15 cellular contexts compared by ENCODE assay signal in the genomic region with DNA sequence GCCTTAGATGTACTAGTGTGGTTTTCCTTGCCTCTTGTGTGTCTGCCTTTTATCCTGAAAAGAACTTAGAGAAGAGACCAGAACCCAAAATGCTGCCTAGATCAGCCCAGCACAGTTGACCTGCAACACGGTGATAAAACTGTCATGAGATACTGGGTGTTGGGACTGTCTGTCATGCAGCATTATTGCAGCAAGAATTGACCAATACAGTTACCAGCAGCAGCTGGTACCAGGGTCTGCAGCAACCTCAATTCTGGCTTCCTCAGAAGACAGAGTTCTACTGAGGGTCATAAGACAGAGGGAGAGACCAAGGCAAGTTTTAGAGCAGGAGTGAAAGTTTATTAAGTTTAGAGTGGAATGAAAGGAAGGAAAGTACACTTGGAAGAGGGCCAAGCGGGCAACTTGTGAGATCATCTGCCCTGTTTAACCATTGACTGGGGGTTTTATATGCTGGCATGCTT.
"Had no signal": no experiment of that assay in that cellular context is flagged by ENCODE, and none has a peak within 500 bp of the region (broad histone marks: within the 10 kb centered on the region; RNA-seq: fewer than 3 reads in every experiment).

No MANE protein-coding gene starts in this region.

- H3K36me3 ChIP-seq: cardiac muscle cell, gastrocnemius medialis, lower lobe of right lung, vagina had no signal

- DNase-seq: activated CD4-positive, alpha-beta memory T cell treated with anti-CD3 and anti-CD28 coated beads for 36 hours; activated CD4-positive, alpha-beta T cell treated with anti-CD3 and anti-CD28 coated beads for 1 hour; activated naive CD4-positive, alpha-beta T cell treated with Interleukin-2 at 50 U/mL for 16 hours; activated naive CD8-positive, alpha-beta T cell treated with anti-CD3 and anti-CD28 coated beads, Interleukin-2, amount 50 U/mL, for 24 hours; gastrocnemius medialis; lower lobe of right lung; midbrain; naive thymus-derived CD4-positive, alpha-beta T cell; occipital lobe had no signal

- H3K4me3 ChIP-seq: cardiac muscle cell, gastrocnemius medialis, lower lobe of right lung, smooth muscle cell, vagina had no signal

- H3K4me3 Mint-ChIP-seq: activated CD4-positive, alpha-beta memory T cell treated with anti-CD3 and anti-CD28 coated beads for 36 hours; activated naive CD8-positive, alpha-beta T cell treated with anti-CD3 and anti-CD28 coated beads, Interleukin-2, amount 50 U/mL, for 24 hours; activated T-helper 1 cell treated with anti-CD3 and anti-CD28 coated beads, Interleukin-12 subunit alpha, Interleukin-12 subunit beta, Interleukin-2, Interleukin-4 antibody, amounts not matched to agents 30 ng/mL and 10 ng/mL and 1 ng/mL, durations not matched to agents 14 hours and 24 hours and 36 hours had no signal

- H3K27me3 ChIP-seq: cardiac muscle cell, gastrocnemius medialis, vagina had no signal

- H3K27ac ChIP-seq: cardiac muscle cell, lower lobe of right lung, vagina had no signal

- H3K9me3 ChIP-seq: gastrocnemius medialis, lower lobe of right lung, vagina had no signal

- H3K9me3 Mint-ChIP-seq: activated CD4-positive, alpha-beta memory T cell treated with anti-CD3 and anti-CD28 coated beads for 36 hours; activated T-helper 1 cell treated with anti-CD3 and anti-CD28 coated beads, Interleukin-12 subunit alpha, Interleukin-12 subunit beta, Interleukin-2, Interleukin-4 antibody, amounts not matched to agents 30 ng/mL and 10 ng/mL and 1 ng/mL, durations not matched to agents 14 hours and 24 hours and 36 hours had no signal

- FAIRE-seq: astrocyte, colon had no signal

- H3K27ac Mint-ChIP-seq: activated CD4-positive, alpha-beta memory T cell treated with anti-CD3 and anti-CD28 coated beads for 36 hours; activated naive CD8-positive, alpha-beta T cell treated with anti-CD3 and anti-CD28 coated beads, Interleukin-2, amount 50 U/mL, for 24 hours; activated T-helper 1 cell treated with anti-CD3 and anti-CD28 coated beads, Interleukin-12 subunit alpha, Interleukin-12 subunit beta, Interleukin-2, Interleukin-4 antibody, amounts not matched to agents 30 ng/mL and 10 ng/mL and 1 ng/mL, durations not matched to agents 14 hours and 24 hours and 36 hours; naive thymus-derived CD4-positive, alpha-beta T cell had no signal

- H3K4me2 ChIP-seq: smooth muscle cell had no signal

- H3K36me3 Mint-ChIP-seq: activated CD4-positive, alpha-beta memory T cell treated with anti-CD3 and anti-CD28 coated beads for 36 hours had no signal

- ATAC-seq: activated naive CD8-positive, alpha-beta T cell treated with anti-CD3 and anti-CD28 coated beads, Interleukin-2, amount 50 U/mL, for 24 hours; gastrocnemius medialis; lower lobe of right lung; naive thymus-derived CD4-positive, alpha-beta T cell had no signal
